In genomic region chr2:16737812-16738211, GRCh38 we compare ENCODE assay signal across 1 cellular context.
TF ChIP-seq lines count a peak whose summit lies in the region.

No MANE protein-coding gene starts in this region.

TF ChIP-seq in H1, 55 proteins besides CTCF, POLR2A, EP300 and RAD21 (continued from another document):
- no peak for TF ChIP-seq CHD7 (IDR thresholded peaks at IDR 0.05; ENCODE audit: insufficient replicate concordance, low read length)
